1 cellular context compared by ENCODE assay signal in genomic region chr6:109672204-109672603, GRCh38.
TF ChIP-seq lines count a peak whose summit lies in the region.

No MANE protein-coding gene starts in this region.

TF ChIP-seq in SK-N-SH treated with all-trans-retinoic acid at 6 μM for 48 hours, 23 proteins besides CTCF, POLR2A, EP300 and RAD21 (continued from another document):
- TF ChIP-seq TSHZ2 (CRISPR knock-in tag; IDR thresholded peaks at IDR 0.05) (no peak), ARNTL (CRISPR knock-in tag; IDR thresholded peaks at IDR 0.05; ENCODE audit: borderline replicate concordance, low read depth) (no peak), PPARA (CRISPR knock-in tag; IDR thresholded peaks at IDR 0.05; ENCODE audit: borderline replicate concordance) (no peak), ZFP3 (CRISPR knock-in tag; IDR thresholded peaks at IDR 0.05) (no peak), TCF4 (CRISPR knock-in tag; IDR thresholded peaks at IDR 0.05; ENCODE audit: borderline replicate concordance) (no peak), ESRRG (CRISPR knock-in tag; IDR thresholded peaks at IDR 0.05) (no peak), SNAI2 (CRISPR knock-in tag; IDR thresholded peaks at IDR 0.05) (no peak), OSR1 (CRISPR knock-in tag; IDR thresholded peaks at IDR 0.05) (no peak), ZFP30 (CRISPR knock-in tag; IDR thresholded peaks at IDR 0.05) (no peak), ZNF70 (CRISPR knock-in tag; IDR thresholded peaks at IDR 0.05) (no peak)
- TF ChIP-seq, protein P1, sequence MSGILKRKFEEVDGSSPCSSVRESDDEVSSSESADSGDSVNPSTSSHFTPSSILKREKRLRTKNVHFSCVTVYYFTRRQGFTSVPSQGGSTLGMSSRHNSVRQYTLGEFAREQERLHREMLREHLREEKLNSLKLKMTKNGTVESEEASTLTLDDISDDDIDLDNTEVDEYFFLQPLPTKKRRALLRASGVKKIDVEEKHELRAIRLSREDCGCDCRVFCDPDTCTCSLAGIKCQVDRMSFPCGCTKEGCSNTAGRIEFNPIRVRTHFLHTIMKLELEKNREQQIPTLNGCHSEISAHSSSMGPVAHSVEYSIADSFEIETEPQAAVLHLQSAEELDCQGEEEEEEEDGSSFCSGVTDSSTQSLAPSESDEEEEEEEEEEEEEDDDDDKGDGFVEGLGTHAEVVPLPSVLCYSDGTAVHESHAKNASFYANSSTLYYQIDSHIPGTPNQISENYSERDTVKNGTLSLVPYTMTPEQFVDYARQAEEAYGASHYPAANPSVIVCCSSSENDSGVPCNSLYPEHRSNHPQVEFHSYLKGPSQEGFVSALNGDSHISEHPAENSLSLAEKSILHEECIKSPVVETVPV (CRISPR knock-in tag; IDR thresholded peaks at IDR 0.05), result no peak
- TF ChIP-seq, protein P2, sequence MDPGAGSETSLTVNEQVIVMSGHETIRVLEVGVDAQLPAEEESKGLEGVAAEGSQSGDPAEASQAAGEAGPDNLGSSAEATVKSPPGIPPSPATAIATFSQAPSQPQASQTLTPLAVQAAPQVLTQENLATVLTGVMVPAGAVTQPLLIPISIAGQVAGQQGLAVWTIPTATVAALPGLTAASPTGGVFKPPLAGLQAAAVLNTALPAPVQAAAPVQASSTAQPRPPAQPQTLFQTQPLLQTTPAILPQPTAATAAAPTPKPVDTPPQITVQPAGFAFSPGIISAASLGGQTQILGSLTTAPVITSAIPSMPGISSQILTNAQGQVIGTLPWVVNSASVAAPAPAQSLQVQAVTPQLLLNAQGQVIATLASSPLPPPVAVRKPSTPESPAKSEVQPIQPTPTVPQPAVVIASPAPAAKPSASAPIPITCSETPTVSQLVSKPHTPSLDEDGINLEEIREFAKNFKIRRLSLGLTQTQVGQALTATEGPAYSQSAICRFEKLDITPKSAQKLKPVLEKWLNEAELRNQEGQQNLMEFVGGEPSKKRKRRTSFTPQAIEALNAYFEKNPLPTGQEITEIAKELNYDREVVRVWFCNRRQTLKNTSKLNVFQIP (CRISPR knock-in tag; IDR thresholded peaks at IDR 0.05; ENCODE audit: borderline replicate concordance, low read depth), result no peak
- TF ChIP-seq, protein P3, sequence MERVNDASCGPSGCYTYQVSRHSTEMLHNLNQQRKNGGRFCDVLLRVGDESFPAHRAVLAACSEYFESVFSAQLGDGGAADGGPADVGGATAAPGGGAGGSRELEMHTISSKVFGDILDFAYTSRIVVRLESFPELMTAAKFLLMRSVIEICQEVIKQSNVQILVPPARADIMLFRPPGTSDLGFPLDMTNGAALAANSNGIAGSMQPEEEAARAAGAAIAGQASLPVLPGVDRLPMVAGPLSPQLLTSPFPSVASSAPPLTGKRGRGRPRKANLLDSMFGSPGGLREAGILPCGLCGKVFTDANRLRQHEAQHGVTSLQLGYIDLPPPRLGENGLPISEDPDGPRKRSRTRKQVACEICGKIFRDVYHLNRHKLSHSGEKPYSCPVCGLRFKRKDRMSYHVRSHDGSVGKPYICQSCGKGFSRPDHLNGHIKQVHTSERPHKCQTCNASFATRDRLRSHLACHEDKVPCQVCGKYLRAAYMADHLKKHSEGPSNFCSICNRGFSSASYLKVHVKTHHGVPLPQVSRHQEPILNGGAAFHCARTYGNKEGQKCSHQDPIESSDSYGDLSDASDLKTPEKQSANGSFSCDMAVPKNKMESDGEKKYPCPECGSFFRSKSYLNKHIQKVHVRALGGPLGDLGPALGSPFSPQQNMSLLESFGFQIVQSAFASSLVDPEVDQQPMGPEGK (CRISPR knock-in tag; IDR thresholded peaks at IDR 0.05; ENCODE audit: borderline replicate concordance), result no peak
TF ChIP-seq in SK-N-SH treated with all-trans-retinoic acid at 6 μM for 48 hours: peak in this region for 0.
